In the genomic region with DNA sequence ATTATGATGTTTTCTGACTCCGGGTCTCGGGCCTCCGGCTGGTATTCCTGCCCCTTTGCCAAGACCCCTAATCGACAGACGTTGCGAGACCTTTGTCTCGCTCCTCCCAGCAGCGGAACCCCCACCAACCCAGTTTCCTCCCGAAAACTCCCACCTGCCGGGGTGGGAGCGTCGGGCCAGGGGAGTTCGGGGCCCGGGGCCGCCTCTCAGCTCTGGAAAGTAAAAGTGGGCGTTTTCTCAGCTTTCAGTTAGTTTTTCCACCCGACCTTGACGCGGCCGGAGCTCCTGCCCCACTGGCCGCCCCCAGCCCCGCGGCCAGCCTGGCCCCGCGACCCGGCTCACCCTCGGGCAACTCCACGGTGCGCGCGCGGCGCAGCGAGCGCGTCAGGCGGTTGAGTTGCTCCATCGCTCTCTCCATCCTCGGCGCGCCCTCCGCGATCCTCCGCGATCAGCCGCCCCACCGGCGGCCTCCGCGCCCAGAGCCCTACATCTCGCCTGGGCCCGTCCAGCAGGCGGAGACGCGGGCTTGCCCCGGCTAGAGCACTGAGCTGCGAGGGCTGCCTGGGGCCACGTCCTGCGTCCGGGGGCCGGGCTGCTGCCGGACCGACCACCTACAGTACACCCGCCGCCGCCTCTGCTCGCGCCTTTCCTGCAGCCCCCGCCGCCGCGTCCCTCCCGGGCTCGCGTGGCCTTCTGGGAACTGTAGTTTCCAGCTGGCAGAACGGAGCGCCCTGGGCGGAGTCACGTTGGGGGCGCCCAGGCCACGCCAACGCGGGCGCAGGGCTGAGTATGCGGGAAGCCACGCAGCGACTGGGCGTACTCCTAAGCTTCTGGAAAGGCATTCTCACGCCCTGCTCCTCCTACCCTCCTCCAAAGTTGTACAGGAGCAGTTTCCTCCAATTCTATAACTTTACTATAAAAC, we compare ENCODE assay signal across 8 cellular contexts. TPM values are rescaled to one million over a fixed set of nuclear protein-coding genes. Genes with fewer than 3 reads are reported as not detected.
DNase-seq lines count a peak whose midpoint lies in the region; ATAC-seq, FAIRE-seq and TF ChIP-seq lines count a peak whose summit lies in the region.

A gene with protein sequence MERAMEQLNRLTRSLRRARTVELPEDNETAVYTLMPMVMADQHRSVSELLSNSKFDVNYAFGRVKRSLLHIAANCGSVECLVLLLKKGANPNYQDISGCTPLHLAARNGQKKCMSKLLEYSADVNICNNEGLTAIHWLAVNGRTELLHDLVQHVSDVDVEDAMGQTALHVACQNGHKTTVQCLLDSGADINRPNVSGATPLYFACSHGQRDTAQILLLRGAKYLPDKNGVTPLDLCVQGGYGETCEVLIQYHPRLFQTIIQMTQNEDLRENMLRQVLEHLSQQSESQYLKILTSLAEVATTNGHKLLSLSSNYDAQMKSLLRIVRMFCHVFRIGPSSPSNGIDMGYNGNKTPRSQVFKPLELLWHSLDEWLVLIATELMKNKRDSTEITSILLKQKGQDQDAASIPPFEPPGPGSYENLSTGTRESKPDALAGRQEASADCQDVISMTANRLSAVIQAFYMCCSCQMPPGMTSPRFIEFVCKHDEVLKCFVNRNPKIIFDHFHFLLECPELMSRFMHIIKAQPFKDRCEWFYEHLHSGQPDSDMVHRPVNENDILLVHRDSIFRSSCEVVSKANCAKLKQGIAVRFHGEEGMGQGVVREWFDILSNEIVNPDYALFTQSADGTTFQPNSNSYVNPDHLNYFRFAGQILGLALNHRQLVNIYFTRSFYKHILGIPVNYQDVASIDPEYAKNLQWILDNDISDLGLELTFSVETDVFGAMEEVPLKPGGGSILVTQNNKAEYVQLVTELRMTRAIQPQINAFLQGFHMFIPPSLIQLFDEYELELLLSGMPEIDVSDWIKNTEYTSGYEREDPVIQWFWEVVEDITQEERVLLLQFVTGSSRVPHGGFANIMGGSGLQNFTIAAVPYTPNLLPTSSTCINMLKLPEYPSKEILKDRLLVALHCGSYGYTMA (minus strand): TSS at position 695 of the 922 bp plus-strand sequence. CDS start 277 bp downstream, at position 418.

- peak; percentile 97 for FAIRE-seq in GM12891 (lab: Jason Lieb, UNC)
- no peak for FAIRE-seq in urothelium cell line (lab: Jason Lieb, UNC)

- intact Hi-C loops in left ventricle myocardium superior (cut with micrococcal nuclease), result no loop called here
- intact Hi-C loops in psoas muscle (cut with DNase I), result no loop called here

- TF ChIP-seq POLR2A in GM12891 (IDR thresholded peaks at IDR 0.05; ENCODE audit: low read depth, low read length), result no peak

- H3K4me3 ChIP-seq in psoas muscle, result peak within 1 kb of the TSS; percentile 76

- peak within 1 kb of the TSS; percentile 27 to 77 for H3K27ac Mint-ChIP-seq in T-cell

- H3K36me3 Mint-ChIP-seq in T-cell, result no peaks in the 10 kb centered on the region

- ATAC-seq in HG02798 (IDR thresholded peaks at IDR 0.05; ENCODE audit: poor library complexity, unreplicated experiment) (peak; percentile 99), T-cell (replicated peaks in 1 of 4) (peak; percentile 96 to 99 (median 98)), left ventricle myocardium superior (peak; percentile 100), psoas muscle (peak; percentile 97 to 100 (median 100))

- TF ChIP-seq CTCF in psoas muscle (IDR thresholded peaks at IDR 0.05), result peak; percentile 33

- H3K4me1 Mint-ChIP-seq in T-cell, result peaks cover 18 to 21% (median 18%) of the 10 kb centered on the region in 3 donors

- WGBS in psoas muscle, 3 donors, result 0% methylated on average over 68 to 89 of the region's 89 CpGs

- H3K4me1 ChIP-seq in psoas muscle, result peaks cover 6% of the 10 kb centered on the region

- peak; percentile 85 for DNase-seq in GM12891 (ENCODE audit: insufficient read length, low spot score)
- DNase-seq in NCI-H1417 treated with DMSO at 0.1 percent for 48 hours (lab: John Stamatoyannopoulos, UW), result peak; percentile 46
- peak; percentile 75 to 93 (median 86) for DNase-seq in T-cell
- peak; percentile 79 for DNase-seq in amniotic epithelial cell (ENCODE audit: low read depth)
- peak; percentile 95 for DNase-seq in left ventricle myocardium superior
- peak; percentile 92 to 94 for DNase-seq in psoas muscle
- DNase-seq in urothelium cell line (ENCODE audit: low spot score), result peak; percentile 89

- H3K9me3 Mint-ChIP-seq in T-cell, result no peaks in the 10 kb centered on the region

- no peaks in the 10 kb centered on the region for H3K36me3 ChIP-seq in psoas muscle (ENCODE audit: insufficient read depth in 1 of 2, low read depth in 1 of 2)

- CTCF ChIA-PET in T-cell (lab: Charles Lee), result interaction anchor here (0.6 to 1.7 kb wide), 4 partner anchors 70 to 608 kb away, joined by 3 to 6 read pairs (median 4); no protein-coding TSS in a partner anchor

- H3K4me3 Mint-ChIP-seq in T-cell, result peak within 1 kb of the TSS; percentile 87 to 94 (median 93)

- H3K27me3 ChIP-seq in psoas muscle (ENCODE audit: insufficient read depth in 3 of 3, low read length in 2 of 3), result peaks cover 0 to 5% (median 0%) of the 10 kb centered on the region in 3 donors

- H3K27ac ChIP-seq in psoas muscle, result peak within 1 kb of the TSS; percentile 56

- peaks cover 0 to 14% of the 10 kb centered on the region in 2 donors for H3K27me3 Mint-ChIP-seq in T-cell

- no peaks in the 10 kb centered on the region for H3K9me3 ChIP-seq in psoas muscle

- POLR2A ChIA-PET in T-cell (lab: Charles Lee), result interaction anchor here (0.6 kb wide), 2 partner anchors 15 to 74 kb away, joined by 3 to 7 read pairs; no protein-coding TSS in a partner anchor

TF ChIP-seq in GM12891, 5 proteins besides CTCF, POLR2A, EP300 and RAD21:
- no peak for TF ChIP-seq POLR2AphosphoS5 (IDR thresholded peaks at IDR 0.05; ENCODE audit: low read depth, low read length)
- no peak for TF ChIP-seq TAF1 (IDR thresholded peaks at IDR 0.05; ENCODE audit: low read depth, low read length)
- no peak for TF ChIP-seq PAX5 (IDR thresholded peaks at IDR 0.05; ENCODE audit: insufficient read depth, low read length, severe bottlenecking)
- no peak for TF ChIP-seq SPI1 (IDR thresholded peaks at IDR 0.05; ENCODE audit: low read depth, low read length)
- TF ChIP-seq POU2F2 (IDR thresholded peaks at IDR 0.05; ENCODE audit: low read depth, low read length), result no peak

RNA-seq across cellular contexts. Expression of the gene that starts here (rescaled TPM):
- polyA plus RNA-seq in GM12891 (2012; ENCODE audit: low read depth, missing spikeins), result 2.5 TPM
- 10 to 100 TPM; 11.2 to 12.8 (median 12.5) TPM for total RNA-seq in T-cell
- 6.7 TPM for total RNA-seq in left ventricle myocardium superior
- 1 to 10 TPM; 4.0 to 4.8 (median 4.5) TPM for total RNA-seq in psoas muscle
- 1 to 10 TPM; 2.5 to 4.3 (median 3.1) TPM for polyA plus RNA-seq in psoas muscle

Comparison
In these comparisons a context has a peak if more than half of its experiments do, and no peak if none do; other contexts are left out.
1. Peak in every context shown above with its lines: DNase-seq, ATAC-seq, H3K4me3 ChIP-seq and H3K27ac ChIP-seq.